In genomic region chr15:43067717-43068461, GRCh38 we compare ENCODE assay signal across 12 cellular contexts. TPM values are rescaled to one million over a fixed set of nuclear protein-coding genes. Genes with fewer than 3 reads are reported as not detected.
DNase-seq lines count a peak whose midpoint lies in the region; ATAC-seq and TF ChIP-seq lines count a peak whose summit lies in the region.
"Had no signal": no experiment of that assay in that cellular context is flagged by ENCODE, and none has a peak within 500 bp of the region (broad histone marks: within the 10 kb centered on the region; RNA-seq: fewer than 3 reads in every experiment).

No MANE protein-coding gene starts in this region.

- POLR2A ChIA-PET in HEK293T (lab: Yijun Ruan, JAX) = no interaction called here

- H3K4me1 Mint-ChIP-seq in activated naive CD8-positive, alpha-beta T cell treated with anti-CD3 and anti-CD28 coated beads, Interleukin-2, amount 50 U/mL, for 24 hours = no peaks in the 10 kb centered on the region

- H3K27ac Mint-ChIP-seq in activated naive CD8-positive, alpha-beta T cell treated with anti-CD3 and anti-CD28 coated beads, Interleukin-2, amount 50 U/mL, for 24 hours = no peak overlapping the region
- H3K27ac Mint-ChIP-seq: activated T-helper 2 cell treated with anti-CD3 and anti-CD28 coated beads, Interferon-gamma antibody, Interleukin-2, Interleukin-4, amounts not matched to agents 10 μg/mL and 5 μg/mL and 100 μg/mL, durations not matched to agents 14 hours and 24 hours and 36 hours; stimulated activated naive CD8-positive, alpha-beta T cell treated with anti-CD3 and anti-CD28 coated beads, Interleukin-15, Interleukin-2, amounts not matched to agents 100 ng/mL and 50 ng/mL, for 24 hours had no signal

- H3K9me3 Mint-ChIP-seq in activated naive CD8-positive, alpha-beta T cell treated with anti-CD3 and anti-CD28 coated beads, Interleukin-2, amount 50 U/mL, for 24 hours = no peaks in the 10 kb centered on the region
- H3K9me3 Mint-ChIP-seq: activated T-helper 2 cell treated with anti-CD3 and anti-CD28 coated beads, Interferon-gamma antibody, Interleukin-2, Interleukin-4, amounts not matched to agents 10 μg/mL and 5 μg/mL and 100 μg/mL, durations not matched to agents 14 hours and 24 hours and 36 hours; naive B cell; stimulated activated naive CD8-positive, alpha-beta T cell treated with anti-CD3 and anti-CD28 coated beads, Interleukin-15, Interleukin-2, amounts not matched to agents 100 ng/mL and 50 ng/mL, for 24 hours had no signal

- peaks cover 57% of the 10 kb centered on the region for H3K36me3 Mint-ChIP-seq in activated naive CD8-positive, alpha-beta T cell treated with anti-CD3 and anti-CD28 coated beads, Interleukin-2, amount 50 U/mL, for 24 hours (ENCODE audit: low read depth)

- H3K4me3 ChIP-seq in H7 (ENCODE audit: insufficient read depth, low read depth, low read length) = no peak overlapping the region

- H3K4me3 Mint-ChIP-seq in activated naive CD8-positive, alpha-beta T cell treated with anti-CD3 and anti-CD28 coated beads, Interleukin-2, amount 50 U/mL, for 24 hours = no peak overlapping the region
- H3K4me3 Mint-ChIP-seq: naive B cell; stimulated activated naive CD8-positive, alpha-beta T cell treated with anti-CD3 and anti-CD28 coated beads, Interleukin-15, Interleukin-2, amounts not matched to agents 100 ng/mL and 50 ng/mL, for 24 hours had no signal

- ATAC-seq in activated naive CD8-positive, alpha-beta T cell treated with anti-CD3 and anti-CD28 coated beads, Interleukin-2, amount 50 U/mL, for 24 hours = peak; percentile 61
- ATAC-seq in GM19455 (IDR thresholded peaks at IDR 0.05; ENCODE audit: unreplicated experiment) = no peak
- ATAC-seq in GM18502 (IDR thresholded peaks at IDR 0.05; ENCODE audit: poor library complexity, unreplicated experiment) = no peak

- DNase-seq in ELF-1 (ENCODE audit: low read depth, low spot score) (peak; percentile 25), H7 (peak; percentile 25), iPS-NIHi11 (ENCODE audit: low spot score) (peak; percentile 14), HEK293T (ENCODE audit: extremely low spot score) (no peak)
- no peak for DNase-seq in activated naive CD8-positive, alpha-beta T cell treated with anti-CD3 and anti-CD28 coated beads, Interleukin-2, amount 50 U/mL, for 24 hours
- DNase-seq: HCEC 1CT, naive B cell, NCI-H1092 treated with DMSO at 0.1 percent for 48 hours had no signal

- H3K36me3 ChIP-seq in H7 (replicated peaks; ENCODE audit: control insufficient read depth, insufficient read depth, low read length) = peaks cover 1% of the 10 kb centered on the region

- H3K27me3 Mint-ChIP-seq in activated naive CD8-positive, alpha-beta T cell treated with anti-CD3 and anti-CD28 coated beads, Interleukin-2, amount 50 U/mL, for 24 hours = no peaks in the 10 kb centered on the region
- H3K27me3 Mint-ChIP-seq: naive B cell; stimulated activated naive CD8-positive, alpha-beta T cell treated with anti-CD3 and anti-CD28 coated beads, Interleukin-15, Interleukin-2, amounts not matched to agents 100 ng/mL and 50 ng/mL, for 24 hours had no signal

- CTCF ChIA-PET in HEK293T (lab: Yijun Ruan, JAX) = no interaction called here

- H3K27me3 ChIP-seq in H7 (ENCODE audit: control insufficient read depth, insufficient read depth, low read length) = no peaks in the 10 kb centered on the region

TF ChIP-seq in HEK293T, 16 proteins besides CTCF, POLR2A, EP300 and RAD21:
- TF ChIP-seq FOXM1 (IDR thresholded peaks at IDR 0.05; ENCODE audit: borderline replicate concordance) = no peak
- TF ChIP-seq BHLHE40 (IDR thresholded peaks at IDR 0.05; ENCODE audit: borderline replicate concordance) = no peak
- no peak for TF ChIP-seq SUZ12 (IDR thresholded peaks at IDR 0.05)
- TF ChIP-seq TARDBP (IDR thresholded peaks at IDR 0.05) = no peak
- TF ChIP-seq HDGF (IDR thresholded peaks at IDR 0.05; ENCODE audit: borderline replicate concordance) = no peak
- no peak for TF ChIP-seq SP1 (IDR thresholded peaks at IDR 0.05)
TF ChIP-seq in HEK293T: peak in this region for 0.

RNA-seq across cellular contexts. Expression of gene UBR1, which starts 37.9 kb away (rescaled TPM):
- 13.0 and 16.3 TPM in 2 replicates for total RNA-seq in H7 (2014; rRNA removed; shearing (Covaris generic))

Comparison
In these comparisons a context has a peak if more than half of its experiments do, and no peak if none do; other contexts are left out.
1. DNase-seq: peak in ELF-1 (single experiment), H7 (single experiment) and iPS-NIHi11 (single experiment); none in activated naive CD8-positive, alpha-beta T cell treated with anti-CD3 and anti-CD28 coated beads, Interleukin-2, amount 50 U/mL, for 24 hours (single experiment) and HEK293T (single experiment).